ENCODE assay signal across 8 cellular contexts in the genomic region with DNA sequence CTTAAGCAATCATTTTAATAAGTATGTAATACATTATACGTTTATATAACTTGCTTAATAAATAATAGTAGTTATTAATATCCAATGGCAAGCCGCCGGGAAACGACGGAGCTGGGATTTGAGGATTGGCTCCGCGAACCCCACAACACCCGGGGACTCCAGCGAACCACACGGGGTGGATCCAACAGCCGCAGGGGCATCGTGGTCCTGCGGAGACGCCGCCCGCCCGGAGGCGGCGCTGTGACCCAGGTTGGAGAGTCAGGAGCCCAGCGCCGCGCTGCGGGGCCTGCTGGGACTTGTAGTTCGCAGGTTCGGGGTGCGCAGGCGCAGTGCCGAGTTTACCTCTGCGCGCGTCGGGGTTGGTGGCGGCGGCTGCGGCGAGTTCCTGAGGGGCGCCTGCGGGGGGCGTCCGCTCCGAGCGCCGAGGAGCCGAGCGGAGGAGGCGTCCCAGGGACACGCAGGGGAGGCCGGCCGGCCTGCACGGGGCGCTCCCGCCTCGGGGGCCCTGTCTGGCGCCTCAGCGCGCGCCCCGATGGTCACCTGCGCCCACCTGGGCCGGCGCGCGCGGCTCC. TPM values are rescaled to one million over a fixed set of nuclear protein-coding genes. Genes with fewer than 3 reads are reported as not detected.
A peak's percentile ranks its signal among the peaks of the same experiment; 100 is the strongest.
DNase-seq lines count a peak whose midpoint lies in the region; ATAC-seq and TF ChIP-seq lines count a peak whose summit lies in the region.

A gene (plus strand): TSS at position 329 of the 572 bp plus-strand sequence. CDS start 204 bp downstream, at position 533.

- peak within 1 kb of the TSS; percentile 69 for H3K4me3 ChIP-seq in GM12875 (ENCODE audit: low read depth, low read length)
- H3K4me3 ChIP-seq in left ventricle myocardium inferior, result peak within 1 kb of the TSS; percentile 86
- peak within 1 kb of the TSS; percentile 79 for H3K4me3 ChIP-seq in upper lobe of right lung

- H3K27ac ChIP-seq in left ventricle myocardium inferior (replicated peaks) (peak within 1 kb of the TSS; percentile 77), upper lobe of right lung (peak within 1 kb of the TSS; percentile 47)

- TF ChIP-seq CTCF in GM12875 (IDR thresholded peaks at IDR 0.05; ENCODE audit: borderline replicate concordance, insufficient read depth, low read depth, low read length) (peak; percentile 99), left ventricle myocardium inferior (IDR thresholded peaks at IDR 0.05; ENCODE audit: borderline replicate concordance) (peak; percentile 98), upper lobe of right lung (IDR thresholded peaks at IDR 0.05) (peak; percentile 97)

- H3K36me3 ChIP-seq in left ventricle myocardium inferior, result peaks cover 10% of the 10 kb centered on the region
- no peaks in the 10 kb centered on the region for H3K36me3 ChIP-seq in upper lobe of right lung

- DNase-seq in NCI-H1436 (lab: John Stamatoyannopoulos, UW) (peak; percentile 96), SW480 (ENCODE audit: low spot score) (peak; percentile 83), amniotic epithelial cell (ENCODE audit: low read depth) (peak; percentile 89), left ventricle myocardium inferior (peak; percentile 98), posterior vena cava (ENCODE audit: low spot score) (peak; percentile 99), upper lobe of right lung (peak; percentile 99)

- H3K9me3 ChIP-seq in left ventricle myocardium inferior (replicated peaks) (no peaks in the 10 kb centered on the region), upper lobe of right lung (no peaks in the 10 kb centered on the region)

- H3K27me3 ChIP-seq in left ventricle myocardium inferior (ENCODE audit: low read depth) (no peaks in the 10 kb centered on the region), upper lobe of right lung (no peaks in the 10 kb centered on the region)

- intact Hi-C loops in left ventricle myocardium inferior (cut with micrococcal nuclease), result no loop called here
- intact Hi-C loops in posterior vena cava (cut with DNase I), result loop anchor here in 1 of 2 donors (1.0 kb wide), 1 partner anchor 37 kb away; no protein-coding TSS in a partner anchor
- intact Hi-C loops in upper lobe of right lung (cut with DNase I), result no loop called here

- ATAC-seq in HG02840 (IDR thresholded peaks at IDR 0.05; ENCODE audit: low FRiP score, unreplicated experiment) (peak; percentile 85), upper lobe of right lung (peak; percentile 99)

- H3K4me1 ChIP-seq in left ventricle myocardium inferior (peaks cover 21% of the 10 kb centered on the region), upper lobe of right lung (peaks cover 7% of the 10 kb centered on the region)

RNA-seq across cellular contexts. Expression of the gene that starts here (rescaled TPM):
- 4.2 TPM for total RNA-seq in left ventricle myocardium inferior
- total RNA-seq in posterior vena cava, result 1 to 10 TPM; 2.4 to 3.5 TPM
- 4.7 TPM for total RNA-seq in upper lobe of right lung

Comparison
In these comparisons a context has a peak if more than half of its experiments do, and no peak if none do; other contexts are left out.
1. Peak in every context shown above with its lines: DNase-seq, ATAC-seq, H3K4me3 ChIP-seq and H3K27ac ChIP-seq.